12 cellular contexts compared by ENCODE assay signal in genomic region chr11:36452231-36452630, GRCh38. TPM values are rescaled to one million over a fixed set of nuclear protein-coding genes. Genes with fewer than 3 reads are reported as not detected.
DNase-seq lines count a peak whose midpoint lies in the region; ATAC-seq and TF ChIP-seq lines count a peak whose summit lies in the region.
"Had no signal": no experiment of that assay in that cellular context is flagged by ENCODE, and none has a peak within 500 bp of the region (broad histone marks: within the 10 kb centered on the region; RNA-seq: fewer than 3 reads in every experiment).

No MANE protein-coding gene starts in this region.

- no peak overlapping the region for H3K4me3 Mint-ChIP-seq in nephron
- H3K4me3 Mint-ChIP-seq: H9 had no signal

- no peak overlapping the region for H3K4me3 ChIP-seq in tibial nerve

- H3K27ac Mint-ChIP-seq in nephron: peak overlapping the region; percentile 71 to 79 (median 79)

- H3K36me3 Mint-ChIP-seq in nephron (ENCODE audit: low read depth): peaks cover 13% of the 10 kb centered on the region

- 56 to 76% methylated on average over 2 of the region's 2 CpGs for WGBS in tibial nerve, 2 donors

- H3K36me3 ChIP-seq in tibial nerve: peaks cover 0 to 10% (median 0%) of the 10 kb centered on the region in 3 donors

- peaks cover 90% of the 10 kb centered on the region for H3K4me1 Mint-ChIP-seq in nephron

- DNase-seq in DMS53 (lab: John Stamatoyannopoulos, UW): peak; percentile 4
- DNase-seq in DMS53 treated with DMSO at 0.1 percent for 48 hours (lab: John Stamatoyannopoulos, UW; ENCODE audit: unreplicated experiment): no peak
- peak; percentile 63 to 83 for DNase-seq in NCI-H446 (lab: John Stamatoyannopoulos, UW)
- peak; percentile 72 for DNase-seq in amniotic epithelial cell (ENCODE audit: low read depth)
- no peak for DNase-seq in tibial nerve (ENCODE audit: low spot score in 2 of 2)
- no peak for DNase-seq in NCI-H1092 treated with DMSO at 0.1 percent for 48 hours (lab: John Stamatoyannopoulos, UW)
- DNase-seq: 8988T; H9; PC-3; stimulated activated CD4-positive, alpha-beta T cell treated with anti-CD3 and anti-CD28 coated beads, Interleukin-2, amount 100 ng/mL, for 48 hours had no signal

- TF ChIP-seq CTCF in nephron (IDR thresholded peaks at IDR 0.05; ENCODE audit: unreplicated experiment in 3 of 3) (no peak), tibial nerve (IDR thresholded peaks at IDR 0.05) (no peak)

- H3K9me3 ChIP-seq in tibial nerve: no peaks in the 10 kb centered on the region

- H3K27ac ChIP-seq in tibial nerve: peak overlapping the region in 1 of 4 donors; percentile 5

- TF ChIP-seq POLR2A in tibial nerve (IDR thresholded peaks at IDR 0.05): no peak

- no peak for ATAC-seq in GM21528 (IDR thresholded peaks at IDR 0.05; ENCODE audit: low FRiP score, unreplicated experiment)

- TF ChIP-seq EP300 in tibial nerve (IDR thresholded peaks at IDR 0.05): no peak

- no peaks in the 10 kb centered on the region for H3K27me3 ChIP-seq in tibial nerve

- H3K4me1 ChIP-seq in tibial nerve: peaks cover 0 to 60% (median 28%) of the 10 kb centered on the region in 4 donors

- no peaks in the 10 kb centered on the region for H3K9me3 Mint-ChIP-seq in nephron
- H3K9me3 Mint-ChIP-seq: H9 had no signal

- no peaks in the 10 kb centered on the region for H3K27me3 Mint-ChIP-seq in nephron (ENCODE audit: low read depth)

RNA-seq across cellular contexts. Expression of gene TRAF6, which starts 57.8 kb away (rescaled TPM):
- 10 to 100 TPM in 3 of 4 donors, 1 to 10 TPM in 1; 9.9 to 17.7 (median 13.8) TPM for total RNA-seq in tibial nerve

Comparison
In these comparisons a context has a peak if more than half of its experiments do, and no peak if none do; other contexts are left out.
1. DNase-seq: peak in DMS53 (single experiment), NCI-H446 (2 of 2) and amniotic epithelial cell (single experiment); none in DMS53 treated with DMSO at 0.1 percent for 48 hours (single experiment), tibial nerve (0 of 2) and NCI-H1092 treated with DMSO at 0.1 percent for 48 hours (single experiment).